Comparison of ENCODE assay signal across 7 cellular contexts in the genomic region with DNA sequence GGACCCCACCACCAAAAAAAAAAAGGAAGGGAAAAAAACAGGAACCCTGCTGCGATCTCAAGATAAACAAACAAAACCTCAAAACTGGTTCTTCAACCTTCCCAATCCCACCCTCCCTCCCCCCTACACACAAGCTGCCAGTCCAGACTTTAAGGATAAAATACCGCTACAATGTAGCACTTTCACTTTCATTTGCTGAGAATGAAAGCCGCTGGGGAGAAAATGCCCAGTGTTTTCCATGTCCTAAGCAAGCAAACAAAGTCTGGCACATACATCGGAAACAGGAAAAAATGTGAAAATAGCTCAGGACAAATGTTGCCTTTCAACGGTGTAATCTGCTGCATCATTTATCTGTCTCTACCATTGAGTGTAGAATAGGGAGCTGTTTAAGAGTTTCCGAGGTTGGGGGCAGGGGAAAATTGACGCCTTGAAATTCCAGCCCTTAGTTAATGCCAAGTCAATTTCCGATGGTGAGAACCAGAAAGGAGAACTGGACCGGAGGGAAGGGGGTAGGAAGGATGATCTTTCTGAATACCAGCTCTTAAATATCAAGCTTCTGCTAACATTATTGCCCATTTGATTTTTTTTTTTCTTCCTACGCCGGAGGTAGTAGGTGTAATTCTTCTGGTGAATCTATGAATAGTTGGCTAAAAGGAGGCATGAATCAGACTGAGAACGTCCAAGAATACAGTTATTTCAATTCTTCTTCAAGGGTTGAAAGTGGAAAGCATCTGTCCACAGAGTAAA. TPM values are rescaled to one million over a fixed set of nuclear protein-coding genes. Genes with fewer than 3 reads are reported as not detected.
DNase-seq lines count a peak whose midpoint lies in the region; ATAC-seq and TF ChIP-seq lines count a peak whose summit lies in the region.

No MANE protein-coding gene starts in this region.

- H3K9me3 ChIP-seq in KOPT-K1 (ENCODE audit: insufficient read depth, low read length, poor library complexity, severe bottlenecking): no peaks in the 10 kb centered on the region

- peaks cover 9 to 19% of the 10 kb centered on the region in 2 donors for H3K4me1 Mint-ChIP-seq in natural killer cell treated with Interleukin-12 subunit alpha and Interleukin-12 subunit beta and Interleukin-15 and Interleukin-18, amount 100 ng/mL, for 72 hours (ENCODE audit: low read depth in 2 of 2)

- peak in 1 of 2 donors; percentile 63 for ATAC-seq in natural killer cell treated with Interleukin-12 subunit alpha and Interleukin-12 subunit beta and Interleukin-15 and Interleukin-18, amount 100 ng/mL, for 72 hours
- no peak for ATAC-seq in HG02610 (IDR thresholded peaks at IDR 0.05; ENCODE audit: unreplicated experiment)

- H3K27me3 Mint-ChIP-seq in natural killer cell treated with Interleukin-12 subunit alpha and Interleukin-12 subunit beta and Interleukin-15 and Interleukin-18, amount 100 ng/mL, for 72 hours: no peaks in the 10 kb centered on the region

- DNase-seq in GM03348 (ENCODE audit: low spot score): peak; percentile 46
- DNase-seq in fibroblast of the conjunctiva (ENCODE audit: low read depth): peak; percentile 56
- DNase-seq in natural killer cell treated with Interleukin-12 subunit alpha and Interleukin-12 subunit beta and Interleukin-15 and Interleukin-18, amount 100 ng/mL, for 72 hours (ENCODE audit: low spot score): no peak
- no peak for DNase-seq in stimulated activated CD4-positive, alpha-beta T cell treated with anti-CD3 and anti-CD28 coated beads, Interleukin-2, amount 100 ng/mL, for 24 hours

- no peaks in the 10 kb centered on the region for H3K36me3 Mint-ChIP-seq in natural killer cell treated with Interleukin-12 subunit alpha and Interleukin-12 subunit beta and Interleukin-15 and Interleukin-18, amount 100 ng/mL, for 72 hours

- TF ChIP-seq CTCF in VCaP (conservative IDR thresholded peaks at IDR 0.05): no peak

- H3K36me3 ChIP-seq in KOPT-K1 (ENCODE audit: insufficient read depth, low read length): no peaks in the 10 kb centered on the region

- peak overlapping the region; percentile 67 to 86 for H3K27ac Mint-ChIP-seq in natural killer cell treated with Interleukin-12 subunit alpha and Interleukin-12 subunit beta and Interleukin-15 and Interleukin-18, amount 100 ng/mL, for 72 hours

- H3K27ac ChIP-seq in KOPT-K1 (ENCODE audit: low read depth, low read length, poor library complexity, severe bottlenecking) (peak overlapping the region; percentile 84), VCaP (peak overlapping the region; percentile 25; the same call in 1 of the 2 replicates)

- no peak overlapping the region for H3K4me3 Mint-ChIP-seq in natural killer cell treated with Interleukin-12 subunit alpha and Interleukin-12 subunit beta and Interleukin-15 and Interleukin-18, amount 100 ng/mL, for 72 hours

- no peaks in the 10 kb centered on the region for H3K9me3 Mint-ChIP-seq in natural killer cell treated with Interleukin-12 subunit alpha and Interleukin-12 subunit beta and Interleukin-15 and Interleukin-18, amount 100 ng/mL, for 72 hours

RNA-seq across cellular contexts. Expression of a gene that starts 1.2 kb away (rescaled TPM):
- total RNA-seq in natural killer cell treated with Interleukin-12 subunit alpha and Interleukin-12 subunit beta and Interleukin-15 and Interleukin-18, amount 100 ng/mL, for 72 hours: 1 to 10 TPM in 1 of 2 donors, under 1 TPM in 1; 0.10 to 1.2 TPM

Comparison
In these comparisons a context has a peak if more than half of its experiments do, and no peak if none do; other contexts are left out.
1. DNase-seq: peak in GM03348 (single experiment) and fibroblast of the conjunctiva (single experiment); none in natural killer cell treated with Interleukin-12 subunit alpha and Interleukin-12 subunit beta and Interleukin-15 and Interleukin-18, amount 100 ng/mL, for 72 hours (single experiment) and stimulated activated CD4-positive, alpha-beta T cell treated with anti-CD3 and anti-CD28 coated beads, Interleukin-2, amount 100 ng/mL, for 24 hours (0 of 2).